Comparison of ENCODE assay signal across 18 cellular contexts in genomic region chr11:117054382-117054781, GRCh38.
"Had no signal": no experiment of that assay in that cellular context is flagged by ENCODE, and none has a peak within 500 bp of the region (broad histone marks: within the 10 kb centered on the region; RNA-seq: fewer than 3 reads in every experiment).

No MANE protein-coding gene starts in this region.

- H3K4me3 ChIP-seq: coronary artery, esophagus muscularis mucosa, gastrocnemius medialis, heart right ventricle, right atrium auricular region, smooth muscle cell, testis, tibial nerve, upper lobe of right lung, vagina had no signal

- H3K27me3 Mint-ChIP-seq: naive thymus-derived CD8-positive, alpha-beta T cell had no signal

- DNase-seq: effector CD8-positive, alpha-beta T cell; gastrocnemius medialis; heart right ventricle; left cardiac atrium; mammary epithelial cell; naive thymus-derived CD8-positive, alpha-beta T cell; stimulated activated CD4-positive, alpha-beta T cell treated with anti-CD3 and anti-CD28 coated beads, Interleukin-2, amount 100 ng/mL, for 48 hours; stimulated activated naive CD8-positive, alpha-beta T cell treated with anti-CD3 and anti-CD28 coated beads, Interleukin-15, Interleukin-2, amounts not matched to agents 100 U/mL and 50 U/mL, for 24 hours; testis; upper lobe of right lung had no signal

- ATAC-seq: gastrocnemius medialis; heart right ventricle; left cardiac atrium; naive thymus-derived CD8-positive, alpha-beta T cell; stimulated activated naive CD8-positive, alpha-beta T cell treated with anti-CD3 and anti-CD28 coated beads, Interleukin-15, Interleukin-2, amounts not matched to agents 100 U/mL and 50 U/mL, for 24 hours; upper lobe of right lung had no signal

- H3K27me3 ChIP-seq: esophagus muscularis mucosa, gastrocnemius medialis, heart right ventricle, neutrophil, right atrium auricular region, testis, tibial nerve, upper lobe of right lung, vagina had no signal

- H3K9me3 Mint-ChIP-seq: naive thymus-derived CD8-positive, alpha-beta T cell had no signal

- H3K27ac ChIP-seq: coronary artery, epithelial cell of prostate, esophagus muscularis mucosa, gastrocnemius medialis, heart right ventricle, neutrophil, right atrium auricular region, testis, tibial nerve, upper lobe of right lung, vagina had no signal
